In the genomic region with DNA sequence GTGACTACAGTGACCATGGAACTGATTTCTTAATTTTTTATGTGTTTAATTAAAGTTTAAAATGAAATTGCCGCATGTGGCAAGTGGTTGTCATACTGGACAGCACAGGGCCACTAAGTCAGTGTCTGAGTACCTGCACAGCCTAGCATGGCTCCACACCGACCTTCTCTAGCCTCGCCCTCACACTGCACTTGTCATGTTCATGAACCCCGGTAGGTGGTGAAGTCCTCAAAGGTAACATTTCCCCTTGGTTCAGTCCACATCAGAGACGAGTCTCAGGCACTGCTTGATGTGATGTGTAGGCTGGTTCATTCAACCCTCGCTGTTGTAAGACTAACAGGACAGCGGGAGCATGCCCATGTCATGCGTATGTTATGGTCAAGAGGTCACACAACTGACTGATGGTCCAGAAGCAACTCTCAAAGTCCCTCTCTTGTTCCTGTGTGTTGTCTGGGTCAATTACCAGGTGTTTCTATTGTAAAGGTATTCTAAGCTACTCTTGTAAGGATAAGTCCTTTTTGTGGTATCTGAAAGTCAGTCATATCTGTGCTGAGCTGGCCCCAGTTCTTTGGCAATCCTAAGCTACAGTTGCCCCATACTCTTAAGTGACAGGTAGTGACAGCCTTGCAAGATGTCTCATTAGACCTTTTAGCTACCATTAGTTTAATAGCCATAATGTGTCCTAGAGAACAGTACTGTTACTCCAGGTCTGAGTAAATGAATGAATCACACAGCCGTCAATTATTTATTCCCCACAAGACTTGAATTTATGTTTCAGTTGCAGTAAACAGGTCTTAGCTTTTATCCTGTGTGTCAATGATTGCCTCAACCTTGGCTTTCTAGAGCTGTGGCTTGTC, we compare ENCODE assay signal across 20 cellular contexts. TPM values are rescaled to one million over a fixed set of nuclear protein-coding genes. Genes with fewer than 3 reads are reported as not detected.
DNase-seq lines count a peak whose midpoint lies in the region; ATAC-seq lines count a peak whose summit lies in the region.
"Had no signal": no experiment of that assay in that cellular context is flagged by ENCODE, and none has a peak within 500 bp of the region (broad histone marks: within the 10 kb centered on the region; RNA-seq: fewer than 3 reads in every experiment).

No MANE protein-coding gene starts in this region.

- no peaks in the 10 kb centered on the region for H3K27me3 Mint-ChIP-seq in activated T-cell treated with anti-CD3 and anti-CD28 coated beads, Interleukin-2, amount 50 U/mL, for 4 hours (ENCODE audit: low read depth)
- H3K27me3 Mint-ChIP-seq in T-helper 17 cell, result no peaks in the 10 kb centered on the region
- H3K27me3 Mint-ChIP-seq in central memory CD8-positive, alpha-beta T cell, result no peaks in the 10 kb centered on the region

- H3K4me1 Mint-ChIP-seq in activated T-cell treated with anti-CD3 and anti-CD28 coated beads, Interleukin-2, amount 50 U/mL, for 4 hours (ENCODE audit: low read depth), result peaks cover 45% of the 10 kb centered on the region
- H3K4me1 Mint-ChIP-seq in T-helper 17 cell, result peaks cover 39% of the 10 kb centered on the region
- H3K4me1 Mint-ChIP-seq in central memory CD8-positive, alpha-beta T cell, result peaks cover 57% of the 10 kb centered on the region
- peaks cover 46% of the 10 kb centered on the region for H3K4me1 Mint-ChIP-seq in stimulated activated effector memory CD8-positive, alpha-beta T cell treated with anti-CD3 and anti-CD28 coated beads, Interleukin-12 subunit alpha, Interleukin-12 subunit beta, amount 100 ng/mL, for 72 hours

- H3K36me3 Mint-ChIP-seq in activated T-cell treated with anti-CD3 and anti-CD28 coated beads, Interleukin-2, amount 50 U/mL, for 4 hours (ENCODE audit: insufficient read depth), result peaks cover 65% of the 10 kb centered on the region
- peaks cover 12% of the 10 kb centered on the region for H3K36me3 Mint-ChIP-seq in T-helper 17 cell (ENCODE audit: low read depth)
- peaks cover 89% of the 10 kb centered on the region for H3K36me3 Mint-ChIP-seq in central memory CD8-positive, alpha-beta T cell (ENCODE audit: insufficient read depth)
- H3K36me3 Mint-ChIP-seq in stimulated activated effector memory CD8-positive, alpha-beta T cell treated with anti-CD3 and anti-CD28 coated beads, Interleukin-12 subunit alpha, Interleukin-12 subunit beta, amount 100 ng/mL, for 72 hours, result peaks cover 100% of the 10 kb centered on the region

- H3K9me3 Mint-ChIP-seq in activated T-cell treated with anti-CD3 and anti-CD28 coated beads, Interleukin-2, amount 50 U/mL, for 4 hours, result no peaks in the 10 kb centered on the region
- no peaks in the 10 kb centered on the region for H3K9me3 Mint-ChIP-seq in central memory CD8-positive, alpha-beta T cell
- no peaks in the 10 kb centered on the region for H3K9me3 Mint-ChIP-seq in stimulated activated effector memory CD8-positive, alpha-beta T cell treated with anti-CD3 and anti-CD28 coated beads, Interleukin-12 subunit alpha, Interleukin-12 subunit beta, amount 100 ng/mL, for 72 hours

- H3K9me3 ChIP-seq in T-helper 17 cell (ENCODE audit: control insufficient read depth, low read length, poor library complexity, severe bottlenecking), result no peaks in the 10 kb centered on the region
- H3K9me3 ChIP-seq: mucosa of descending colon, tibial artery had no signal

- H3K27ac Mint-ChIP-seq in T-helper 17 cell, result no peak overlapping the region
- H3K27ac Mint-ChIP-seq in central memory CD8-positive, alpha-beta T cell (ENCODE audit: low read depth), result peak overlapping the region; percentile 22
- H3K27ac Mint-ChIP-seq in stimulated activated effector memory CD8-positive, alpha-beta T cell treated with anti-CD3 and anti-CD28 coated beads, Interleukin-12 subunit alpha, Interleukin-12 subunit beta, amount 100 ng/mL, for 72 hours, result peak overlapping the region; percentile 79

- ATAC-seq in activated T-cell treated with anti-CD3 and anti-CD28 coated beads, Interleukin-2, amount 50 U/mL, for 4 hours, result peak; percentile 27 to 61
- ATAC-seq in T-helper 17 cell, result peak; percentile 51
- ATAC-seq in central memory CD8-positive, alpha-beta T cell (replicated peaks; ENCODE audit: extremely low read depth, poor library complexity, severe bottlenecking), result peak; percentile 32
- peak; percentile 51 for ATAC-seq in stimulated activated effector memory CD8-positive, alpha-beta T cell treated with anti-CD3 and anti-CD28 coated beads, Interleukin-12 subunit alpha, Interleukin-12 subunit beta, amount 100 ng/mL, for 72 hours
- ATAC-seq: left ventricle myocardium superior, mucosa of descending colon had no signal

- no peak for DNase-seq in activated T-cell treated with anti-CD3 and anti-CD28 coated beads, Interleukin-2, amount 50 U/mL, for 4 hours
- DNase-seq in activated T-cell treated with anti-CD3 and anti-CD28 coated beads, Interleukin-2, amount 50 U/mL, for 1 hour, result no peak
- DNase-seq in T-helper 17 cell (no peak), kidney glomerular epithelial cell (lab: John Stamatoyannopoulos, UW) (no peak), T1000 (lab: John Stamatoyannopoulos, UW) (no peak)
- DNase-seq in central memory CD8-positive, alpha-beta T cell (ENCODE audit: low spot score in 2 of 2), result no peak
- DNase-seq in stimulated activated effector memory CD8-positive, alpha-beta T cell treated with anti-CD3 and anti-CD28 coated beads, Interleukin-12 subunit alpha, Interleukin-12 subunit beta, amount 100 ng/mL, for 72 hours (ENCODE audit: low spot score in 2 of 2), result no peak
- DNase-seq in stimulated activated CD4-positive, alpha-beta T cell treated with anti-CD3 and anti-CD28 coated beads, Interleukin-15, amount 100 ng/mL, for 24 hours, result no peak
- DNase-seq: activated effector memory CD4-positive, alpha-beta T cell treated with Interleukin-2 at 50 U/mL for 16 hours; DMS79; effector CD8-positive, alpha-beta T cell; glutamatergic neuron; IMR-90; left ventricle myocardium superior; MM.1S; mucosa of descending colon; NCI-H187 treated with DMSO at 0.1 percent for 48 hours; NCI-H446; RPMI8226; tibial artery had no signal

- no peak overlapping the region for H3K4me3 Mint-ChIP-seq in activated T-cell treated with anti-CD3 and anti-CD28 coated beads, Interleukin-2, amount 50 U/mL, for 4 hours
- peak overlapping the region; percentile 62 for H3K4me3 Mint-ChIP-seq in T-helper 17 cell
- no peak overlapping the region for H3K4me3 Mint-ChIP-seq in central memory CD8-positive, alpha-beta T cell
- no peak overlapping the region for H3K4me3 Mint-ChIP-seq in stimulated activated effector memory CD8-positive, alpha-beta T cell treated with anti-CD3 and anti-CD28 coated beads, Interleukin-12 subunit alpha, Interleukin-12 subunit beta, amount 100 ng/mL, for 72 hours

RNA-seq across cellular contexts. Expression of a gene that starts 32.9 kb away (rescaled TPM):
- 1 to 10 TPM; 7.0 to 8.3 (median 7.3) TPM for total RNA-seq in activated T-cell treated with anti-CD3 and anti-CD28 coated beads, Interleukin-2, amount 50 U/mL, for 4 hours
- 1 to 10 TPM; 2.2 to 6.9 TPM for total RNA-seq in T-helper 17 cell

RNA-seq across cellular contexts. Expression of a gene that starts 40.7 kb away (rescaled TPM):
- 10 to 100 TPM; 78.5 to 93.0 (median 82.4) TPM for total RNA-seq in activated T-cell treated with anti-CD3 and anti-CD28 coated beads, Interleukin-2, amount 50 U/mL, for 4 hours
- total RNA-seq in T-helper 17 cell, result 100 to 1,000 TPM; 154 to 177 TPM
